ENCODE assay signal across 9 cellular contexts in genomic region chr2:241736111-241736510, GRCh38. TPM values are rescaled to one million over a fixed set of nuclear protein-coding genes. Genes with fewer than 3 reads are reported as not detected.
DNase-seq lines count a peak whose midpoint lies in the region; ATAC-seq, FAIRE-seq and TF ChIP-seq lines count a peak whose summit lies in the region.
"Had no signal": no experiment of that assay in that cellular context is flagged by ENCODE, and none has a peak within 500 bp of the region (broad histone marks: within the 10 kb centered on the region; RNA-seq: fewer than 3 reads in every experiment).

No MANE protein-coding gene starts in this region.

- peak overlapping the region; percentile 94 for H3K4me2 ChIP-seq in BLaER1

- no peak for FAIRE-seq in D721Med (lab: Jason Lieb, UNC)

- H3K4me1 Mint-ChIP-seq in activated T-helper 17 cell treated with anti-CD3 and anti-CD28 coated beads, Interleukin-2, amount 50 U/mL, for 72 hours: peaks cover 21% of the 10 kb centered on the region
- peaks cover 0 to 24% (median 7%) of the 10 kb centered on the region in 3 donors for H3K4me1 Mint-ChIP-seq in naive B cell

- no peaks in the 10 kb centered on the region for H3K27me3 ChIP-seq in BLaER1
- H3K27me3 ChIP-seq: neutrophil had no signal

- H3K27me3 Mint-ChIP-seq in activated T-helper 17 cell treated with anti-CD3 and anti-CD28 coated beads, Interleukin-2, amount 50 U/mL, for 72 hours: no peaks in the 10 kb centered on the region
- H3K27me3 Mint-ChIP-seq in naive B cell: no peaks in the 10 kb centered on the region

- peaks cover 87% of the 10 kb centered on the region for H3K4me1 ChIP-seq in BLaER1

- peaks cover 6% of the 10 kb centered on the region for H3K36me3 Mint-ChIP-seq in activated T-helper 17 cell treated with anti-CD3 and anti-CD28 coated beads, Interleukin-2, amount 50 U/mL, for 72 hours (ENCODE audit: low read depth)
- no peaks in the 10 kb centered on the region for H3K36me3 Mint-ChIP-seq in naive B cell

- no peak overlapping the region for H3K27ac Mint-ChIP-seq in activated T-helper 17 cell treated with anti-CD3 and anti-CD28 coated beads, Interleukin-2, amount 50 U/mL, for 72 hours
- H3K27ac Mint-ChIP-seq in naive B cell: peak overlapping the region in 2 of 6 donors; percentile 40 to 74

- H3K36me3 ChIP-seq in BLaER1: peaks cover 18% of the 10 kb centered on the region
- H3K36me3 ChIP-seq: neutrophil had no signal

- DNase-seq in GM04503 (ENCODE audit: low read depth): peak; percentile 0
- DNase-seq in naive B cell: no peak
- DNase-seq in activated gamma-delta T cell (lab: John Stamatoyannopoulos, UW): no peak
- DNase-seq in NCI-H2196 (lab: John Stamatoyannopoulos, UW; ENCODE audit: unreplicated experiment): no peak
- no peak for DNase-seq in DMS114 treated with DMSO at 0.1 percent for 48 hours (lab: John Stamatoyannopoulos, UW; ENCODE audit: unreplicated experiment)
- DNase-seq in D721Med (ENCODE audit: insufficient read length, low spot score): no peak

- H3K4me3 Mint-ChIP-seq in activated T-helper 17 cell treated with anti-CD3 and anti-CD28 coated beads, Interleukin-2, amount 50 U/mL, for 72 hours: peak overlapping the region; percentile 68
- H3K4me3 Mint-ChIP-seq in naive B cell: peak overlapping the region; percentile 77 to 92 (median 88)

- H3K9ac ChIP-seq in BLaER1: no peak overlapping the region; the same call in 1 of the 2 replicates

- no peak overlapping the region for H3K4me3 ChIP-seq in BLaER1

- H3K9me3 Mint-ChIP-seq in activated T-helper 17 cell treated with anti-CD3 and anti-CD28 coated beads, Interleukin-2, amount 50 U/mL, for 72 hours: no peaks in the 10 kb centered on the region
- no peaks in the 10 kb centered on the region for H3K9me3 Mint-ChIP-seq in naive B cell

- no peak for ATAC-seq in activated T-helper 17 cell treated with anti-CD3 and anti-CD28 coated beads, Interleukin-2, amount 50 U/mL, for 72 hours (replicated peaks)
- no peak for ATAC-seq in naive B cell (ENCODE audit: low read depth in 2 of 2)

- H4K20me1 ChIP-seq in BLaER1: peaks cover 44% of the 10 kb centered on the region

- TF ChIP-seq CTCF in D721Med (IDR thresholded peaks at IDR 0.05; ENCODE audit: insufficient read depth, missing control alignments): no peak

- no peak overlapping the region for H3K27ac ChIP-seq in BLaER1

- no peaks in the 10 kb centered on the region for H3K9me3 ChIP-seq in BLaER1
- H3K9me3 ChIP-seq: neutrophil had no signal

RNA-seq across cellular contexts. Expression of gene D2HGDH, which starts 1.7 kb away (rescaled TPM):
- total RNA-seq in activated T-helper 17 cell treated with anti-CD3 and anti-CD28 coated beads, Interleukin-2, amount 50 U/mL, for 72 hours: 10 to 100 TPM; 16.0 to 32.7 TPM
- polyA plus RNA-seq in naive B cell (ENCODE audit: low read depth in 6 of 6): 1 to 10 TPM; 1.1 to 7.2 (median 2.4) TPM

RNA-seq across cellular contexts. Expression of gene ING5, which starts 34.3 kb away (rescaled TPM):
- 10 to 100 TPM; 43.5 to 52.3 TPM for total RNA-seq in activated T-helper 17 cell treated with anti-CD3 and anti-CD28 coated beads, Interleukin-2, amount 50 U/mL, for 72 hours
- polyA plus RNA-seq in naive B cell (ENCODE audit: low read depth in 6 of 6): 10 to 100 TPM; 20.3 to 34.4 (median 24.4) TPM

RNA-seq across cellular contexts. Expression of gene GAL3ST2, which starts 40.5 kb away (rescaled TPM):
- total RNA-seq in activated T-helper 17 cell treated with anti-CD3 and anti-CD28 coated beads, Interleukin-2, amount 50 U/mL, for 72 hours: 1 to 10 TPM in 1 of 2 donors, under 1 TPM in 1; 0.35 to 4.1 TPM
- polyA plus RNA-seq in naive B cell (ENCODE audit: low read depth in 6 of 6): not detected

RNA-seq across cellular contexts. Expression of gene DTYMK, which starts 49.5 kb away (rescaled TPM):
- 100 to 1,000 TPM in 1 of 2 donors, 10 to 100 TPM in 1; 55.5 to 107 TPM for total RNA-seq in activated T-helper 17 cell treated with anti-CD3 and anti-CD28 coated beads, Interleukin-2, amount 50 U/mL, for 72 hours
- 10 to 100 TPM; 27.6 to 38.3 (median 36.6) TPM for polyA plus RNA-seq in naive B cell (ENCODE audit: low read depth in 6 of 6)
